In the genomic region with DNA sequence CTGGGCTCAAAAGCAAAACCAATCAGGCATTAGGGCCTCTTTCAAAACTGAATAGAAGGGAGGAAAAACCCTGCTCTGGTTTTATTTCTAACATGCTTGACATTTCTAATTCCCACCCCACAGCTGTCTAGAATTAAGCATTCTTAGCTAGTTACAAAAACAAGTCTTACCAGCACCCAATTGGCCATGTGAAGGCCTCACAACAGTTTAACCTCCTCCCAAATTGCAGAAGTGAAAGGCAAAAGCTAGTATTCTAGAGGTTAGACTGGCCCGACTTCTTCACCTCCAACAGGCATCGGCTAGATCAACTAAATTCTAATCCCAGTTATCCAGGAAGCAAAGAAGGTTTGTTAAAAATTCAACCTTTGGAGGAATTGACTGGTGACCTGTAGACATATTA, we compare ENCODE assay signal across 10 cellular contexts. TPM values are rescaled to one million over a fixed set of nuclear protein-coding genes. Genes with fewer than 3 reads are reported as not detected.
DNase-seq lines count a peak whose midpoint lies in the region; ATAC-seq and TF ChIP-seq lines count a peak whose summit lies in the region.
"Had no signal": no experiment of that assay in that cellular context is flagged by ENCODE, and none has a peak within 500 bp of the region (broad histone marks: within the 10 kb centered on the region; RNA-seq: fewer than 3 reads in every experiment).

No MANE protein-coding gene starts in this region.

- POLR2A ChIA-PET in WTC11 (lab: Charles Lee), result interaction anchor here (0.5 kb wide), 1 partner anchor 215 kb away, joined by 5 read pairs; no protein-coding TSS in a partner anchor

- CTCF ChIA-PET in WTC11 (lab: Charles Lee), result interaction anchor here (1.2 to 1.7 kb wide), 2 partner anchors 83 to 116 kb away, joined by 3 to 4 read pairs; no protein-coding TSS in a partner anchor

- peak overlapping the region in 2 of 3 donors; percentile 60 to 66 for H3K27ac Mint-ChIP-seq in CD4-positive, CD25-positive, alpha-beta regulatory T cell
- peak overlapping the region; percentile 52 for H3K27ac Mint-ChIP-seq in WTC11

- peak in 1 of 2 donors; percentile 19 for ATAC-seq in CD4-positive, CD25-positive, alpha-beta regulatory T cell (ENCODE audit: low read depth in 2 of 2)
- ATAC-seq in GM21529 (IDR thresholded peaks at IDR 0.05; ENCODE audit: unreplicated experiment), result peak; percentile 65
- ATAC-seq in WTC11, result no peak
- ATAC-seq in HG02588 (IDR thresholded peaks at IDR 0.05; ENCODE audit: unreplicated experiment), result no peak
- ATAC-seq in HG03520 (IDR thresholded peaks at IDR 0.05; ENCODE audit: unreplicated experiment), result no peak
- no peak for ATAC-seq in GM21786 (IDR thresholded peaks at IDR 0.05; ENCODE audit: unreplicated experiment)

- peaks cover 26 to 98% (median 79%) of the 10 kb centered on the region in 4 donors for H3K4me1 Mint-ChIP-seq in CD4-positive, CD25-positive, alpha-beta regulatory T cell
- peaks cover 30% of the 10 kb centered on the region for H3K4me1 Mint-ChIP-seq in WTC11

- H3K27me3 ChIP-seq in CD4-positive, CD25-positive, alpha-beta regulatory T cell (ENCODE audit: control insufficient read depth, insufficient read depth, low read length), result no peaks in the 10 kb centered on the region
- no peaks in the 10 kb centered on the region for H3K27me3 ChIP-seq in muscle layer of duodenum (ENCODE audit: low read depth, low read length)

- H3K36me3 ChIP-seq in CD4-positive, CD25-positive, alpha-beta regulatory T cell (ENCODE audit: control insufficient read depth, insufficient read depth, low read length), result peaks cover 99% of the 10 kb centered on the region
- peaks cover 80 to 95% of the 10 kb centered on the region in 2 donors for H3K36me3 ChIP-seq in muscle layer of duodenum (ENCODE audit: control insufficient read depth in 1 of 2, insufficient read depth in 2 of 2, low read length in 2 of 2)

- peak overlapping the region in 3 of 4 donors; percentile 46 to 96 (median 59) for H3K4me3 Mint-ChIP-seq in CD4-positive, CD25-positive, alpha-beta regulatory T cell
- no peak overlapping the region for H3K4me3 Mint-ChIP-seq in WTC11

- peaks cover 96% of the 10 kb centered on the region for H3K4me1 ChIP-seq in CD4-positive, CD25-positive, alpha-beta regulatory T cell (ENCODE audit: control insufficient read depth, insufficient read depth, low read length, poor library complexity, severe bottlenecking)
- H3K4me1 ChIP-seq in muscle layer of duodenum (ENCODE audit: control insufficient read depth in 1 of 2, insufficient read depth in 2 of 2, low read length in 2 of 2), result peaks cover 10 to 54% of the 10 kb centered on the region in 2 donors

- no peaks in the 10 kb centered on the region for H3K9me3 Mint-ChIP-seq in CD4-positive, CD25-positive, alpha-beta regulatory T cell
- H3K9me3 Mint-ChIP-seq in WTC11, result no peaks in the 10 kb centered on the region

- H3K9me3 ChIP-seq in CD4-positive, CD25-positive, alpha-beta regulatory T cell (ENCODE audit: control insufficient read depth in 2 of 2, low read length in 2 of 2), result no peaks in the 10 kb centered on the region
- no peaks in the 10 kb centered on the region for H3K9me3 ChIP-seq in muscle layer of duodenum (ENCODE audit: control insufficient read depth in 1 of 2, low read length in 2 of 2)

- H3K36me3 Mint-ChIP-seq in CD4-positive, CD25-positive, alpha-beta regulatory T cell, result peaks cover 82% of the 10 kb centered on the region
- H3K36me3 Mint-ChIP-seq in WTC11, result peaks cover 98% of the 10 kb centered on the region

- peaks cover 7% of the 10 kb centered on the region for H3K27me3 Mint-ChIP-seq in CD4-positive, CD25-positive, alpha-beta regulatory T cell
- no peaks in the 10 kb centered on the region for H3K27me3 Mint-ChIP-seq in WTC11 (ENCODE audit: low read depth)

- no peak for TF ChIP-seq CTCF in WTC11 (IDR thresholded peaks at IDR 0.05)

- H3K27ac ChIP-seq in CD4-positive, CD25-positive, alpha-beta regulatory T cell (ENCODE audit: insufficient read depth, low read length, poor library complexity, severe bottlenecking), result peak overlapping the region; percentile 70
- peak overlapping the region; percentile 27 for H3K27ac ChIP-seq in muscle layer of duodenum (ENCODE audit: low read length)

- peak overlapping the region; percentile 48 for H3K4me3 ChIP-seq in CD4-positive, CD25-positive, alpha-beta regulatory T cell (ENCODE audit: low read depth, low read length)
- no peak overlapping the region for H3K4me3 ChIP-seq in muscle layer of duodenum (ENCODE audit: low read depth in 1 of 2, low read length in 2 of 2)

- no peak for DNase-seq in CD4-positive, CD25-positive, alpha-beta regulatory T cell
- DNase-seq in WTC11 (ENCODE audit: low spot score) (no peak), T-helper 9 cell (no peak)
- DNase-seq: NCI-H1694 treated with DMSO at 0.1 percent for 48 hours had no signal

TF ChIP-seq in WTC11, 78 proteins besides CTCF, POLR2A, EP300 and RAD21 (continues in another document):
- TF ChIP-seq, protein P1, sequence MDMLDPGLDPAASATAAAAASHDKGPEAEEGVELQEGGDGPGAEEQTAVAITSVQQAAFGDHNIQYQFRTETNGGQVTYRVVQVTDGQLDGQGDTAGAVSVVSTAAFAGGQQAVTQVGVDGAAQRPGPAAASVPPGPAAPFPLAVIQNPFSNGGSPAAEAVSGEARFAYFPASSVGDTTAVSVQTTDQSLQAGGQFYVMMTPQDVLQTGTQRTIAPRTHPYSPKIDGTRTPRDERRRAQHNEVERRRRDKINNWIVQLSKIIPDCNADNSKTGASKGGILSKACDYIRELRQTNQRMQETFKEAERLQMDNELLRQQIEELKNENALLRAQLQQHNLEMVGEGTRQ (CRISPR knock-in tag; IDR thresholded peaks at IDR 0.05), result no peak
- TF ChIP-seq ZBTB21 (CRISPR knock-in tag; IDR thresholded peaks at IDR 0.05; ENCODE audit: borderline replicate concordance), result no peak
- TF ChIP-seq, protein P2, sequence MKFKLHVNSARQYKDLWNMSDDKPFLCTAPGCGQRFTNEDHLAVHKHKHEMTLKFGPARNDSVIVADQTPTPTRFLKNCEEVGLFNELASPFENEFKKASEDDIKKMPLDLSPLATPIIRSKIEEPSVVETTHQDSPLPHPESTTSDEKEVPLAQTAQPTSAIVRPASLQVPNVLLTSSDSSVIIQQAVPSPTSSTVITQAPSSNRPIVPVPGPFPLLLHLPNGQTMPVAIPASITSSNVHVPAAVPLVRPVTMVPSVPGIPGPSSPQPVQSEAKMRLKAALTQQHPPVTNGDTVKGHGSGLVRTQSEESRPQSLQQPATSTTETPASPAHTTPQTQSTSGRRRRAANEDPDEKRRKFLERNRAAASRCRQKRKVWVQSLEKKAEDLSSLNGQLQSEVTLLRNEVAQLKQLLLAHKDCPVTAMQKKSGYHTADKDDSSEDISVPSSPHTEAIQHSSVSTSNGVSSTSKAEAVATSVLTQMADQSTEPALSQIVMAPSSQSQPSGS (CRISPR knock-in tag; IDR thresholded peaks at IDR 0.05; ENCODE audit: borderline replicate concordance, low read depth), result no peak
- no peak for TF ChIP-seq ZNF423 (CRISPR knock-in tag; IDR thresholded peaks at IDR 0.05)
- TF ChIP-seq, protein P3, sequence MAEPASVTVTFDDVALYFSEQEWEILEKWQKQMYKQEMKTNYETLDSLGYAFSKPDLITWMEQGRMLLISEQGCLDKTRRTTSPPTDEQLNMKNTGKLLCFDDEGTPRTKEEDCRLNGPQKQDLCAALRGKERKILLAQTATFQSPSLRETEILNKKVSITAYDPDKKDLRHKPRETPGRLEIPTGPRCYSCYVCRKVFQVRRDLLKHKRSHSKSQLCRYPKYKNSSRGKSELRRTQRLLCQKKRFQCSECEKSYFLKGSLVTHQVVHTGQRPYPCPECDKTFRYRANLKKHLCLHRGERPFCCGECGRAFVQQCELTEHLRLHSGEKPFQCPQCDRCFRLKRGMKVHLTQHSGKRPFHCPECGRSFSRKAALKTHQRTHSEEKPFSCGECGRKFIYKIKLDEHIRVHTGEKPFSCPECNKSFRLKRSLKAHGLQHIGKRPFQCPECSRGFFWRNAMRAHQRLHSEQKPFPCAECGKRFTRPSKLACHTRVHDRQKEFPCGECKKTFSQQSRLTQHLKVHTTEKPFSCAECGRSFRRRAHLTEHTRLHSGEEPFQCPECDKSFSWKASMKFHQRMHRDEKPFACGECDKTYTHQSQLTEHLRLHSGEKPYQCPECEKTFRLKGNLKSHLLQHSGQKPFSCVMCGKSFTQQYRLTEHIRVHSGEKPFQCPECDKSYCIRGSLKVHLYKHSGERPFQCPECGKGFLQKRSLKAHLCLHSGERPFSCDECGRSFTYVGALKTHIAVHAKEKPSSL (CRISPR knock-in tag; conservative IDR thresholded peaks at IDR 0.05), result no peak

RNA-seq across cellular contexts. Expression of gene SF1, which starts 6.5 kb away (rescaled TPM):
- 1,361 TPM for total RNA-seq in CD4-positive, CD25-positive, alpha-beta regulatory T cell
- polyA plus RNA-seq in CD4-positive, CD25-positive, alpha-beta regulatory T cell, result 100 to 1,000 TPM in 1 of 4 donors, 10 to 100 TPM in 3; 75.0 to 100 (median 89.3) TPM
- total RNA-seq in WTC11 (2021), result 285 to 314 TPM (median 300 TPM) in 3 replicates

RNA-seq across cellular contexts. Expression of gene PYGM, which starts 12.1 kb away (rescaled TPM):
- 10.9 TPM for total RNA-seq in CD4-positive, CD25-positive, alpha-beta regulatory T cell
- polyA plus RNA-seq in CD4-positive, CD25-positive, alpha-beta regulatory T cell, result under 1 TPM in 2 of 4 donors, not detected in 2; 0.17 to 0.43 TPM
- total RNA-seq in WTC11 (2021), result 6.6 to 8.7 TPM (median 8.2 TPM) in 3 replicates

RNA-seq across cellular contexts. Expression of gene RASGRP2, which starts 27.9 kb away (rescaled TPM):
- total RNA-seq in CD4-positive, CD25-positive, alpha-beta regulatory T cell, result 570 TPM
- polyA plus RNA-seq in CD4-positive, CD25-positive, alpha-beta regulatory T cell, result 100 to 1,000 TPM; 140 to 170 (median 157) TPM
- total RNA-seq in WTC11 (2021), result 31.9 to 41.5 TPM (median 40.3 TPM) in 3 replicates
- total RNA-seq: HT1080 had no signal

RNA-seq across cellular contexts. Expression of gene MAP4K2, which starts 31.2 kb away (rescaled TPM):
- total RNA-seq in CD4-positive, CD25-positive, alpha-beta regulatory T cell, result 85.0 TPM
- polyA plus RNA-seq in CD4-positive, CD25-positive, alpha-beta regulatory T cell, result 10 to 100 TPM; 31.5 to 39.5 (median 34.8) TPM
- total RNA-seq in WTC11 (2021), result 24.5 to 31.6 TPM (median 28.3 TPM) in 3 replicates

RNA-seq across cellular contexts. Expression of gene MEN1, which starts 38.5 kb away (rescaled TPM):
- total RNA-seq in CD4-positive, CD25-positive, alpha-beta regulatory T cell, result 31.3 TPM
- 10 to 100 TPM; 20.9 to 26.1 (median 24.5) TPM for polyA plus RNA-seq in CD4-positive, CD25-positive, alpha-beta regulatory T cell
- 47.1 to 53.3 TPM (median 51.2 TPM) in 3 replicates for total RNA-seq in WTC11 (2021)

Comparison
In these comparisons a context has a peak if more than half of its experiments do, and no peak if none do; other contexts are left out.
1. RNA of gene RASGRP2, which starts 27.9 kb away (total RNA-seq): 570 TPM in CD4-positive, CD25-positive, alpha-beta regulatory T cell (single experiment); 31.9 to 41.5 TPM in WTC11; every median in the first group is over 10 times any median in the second.